ENCODE assay signal across 8 cellular contexts in genomic region chr16:81095653-81095952, GRCh38. TPM values are rescaled to one million over a fixed set of nuclear protein-coding genes. Genes with fewer than 3 reads are reported as not detected.
A peak's percentile ranks its signal among the peaks of the same experiment; 100 is the strongest.
DNase-seq lines count a peak whose midpoint lies in the region; ATAC-seq and TF ChIP-seq lines count a peak whose summit lies in the region.

No MANE protein-coding gene starts in this region.

- H2AFZ ChIP-seq in OCI-LY3 (ENCODE audit: low read depth, low read length) = peak overlapping the region; percentile 73; the same call in 1 of the 2 replicates

- H3K9me3 ChIP-seq in cardiac muscle cell (ENCODE audit: low read depth) (no peaks in the 10 kb centered on the region), OCI-LY3 (ENCODE audit: insufficient read depth, low read length) (no peaks in the 10 kb centered on the region), esophagus muscularis mucosa (no peaks in the 10 kb centered on the region)

- DNase-seq in cardiac muscle cell (ENCODE audit: low read depth in 1 of 2, low spot score in 1 of 2) (no peak), Right ventricle myocardium inferior (ENCODE audit: missing footprints) (no peak), esophagus muscularis mucosa (ENCODE audit: extremely low spot score) (no peak), NOMO-1 treated with dmso at 0.1 percent for 144 hours (lab: John Stamatoyannopoulos, UW; ENCODE audit: unreplicated experiment) (no peak), DMS153 treated with DMSO at 0.1 percent for 48 hours (lab: John Stamatoyannopoulos, UW; ENCODE audit: unreplicated experiment) (no peak), erythroblast (lab: John Stamatoyannopoulos, UW) (no peak)

- TF ChIP-seq POLR2A in esophagus muscularis mucosa (IDR thresholded peaks at IDR 0.05; ENCODE audit: low read depth) (no peak), erythroblast (IDR thresholded peaks at IDR 0.05; ENCODE audit: low read length) (no peak)

- ATAC-seq in Right ventricle myocardium inferior = no peak

- TF ChIP-seq EP300 in esophagus muscularis mucosa (IDR thresholded peaks at IDR 0.05) = no peak

- H3K27ac ChIP-seq in cardiac muscle cell = peak overlapping the region; percentile 69
- H3K27ac ChIP-seq in OCI-LY3 (ENCODE audit: low read length) = no peak overlapping the region
- peak overlapping the region; percentile 75 to 92 (median 86) for H3K27ac ChIP-seq in esophagus muscularis mucosa (replicated peaks in 1 of 4)
- peak overlapping the region; percentile 73 for H3K27ac ChIP-seq in rectal smooth muscle tissue (ENCODE audit: low read depth, low read length)

- TF ChIP-seq CTCF in cardiac muscle cell (IDR thresholded peaks at IDR 0.05; ENCODE audit: low read depth, low read length) (no peak), OCI-LY3 (IDR thresholded peaks at IDR 0.05; ENCODE audit: low read depth, low read length) (no peak), esophagus muscularis mucosa (IDR thresholded peaks at IDR 0.05) (no peak)

- under 1% methylated on average over 21 of the region's 22 CpGs for WGBS in esophagus muscularis mucosa

- peaks cover 48% of the 10 kb centered on the region for H3K79me2 ChIP-seq in OCI-LY3 (ENCODE audit: low read length)

- H3K27me3 ChIP-seq in cardiac muscle cell = no peaks in the 10 kb centered on the region
- no peaks in the 10 kb centered on the region for H3K27me3 ChIP-seq in OCI-LY3 (ENCODE audit: low read depth, low read length)
- no peaks in the 10 kb centered on the region for H3K27me3 ChIP-seq in esophagus muscularis mucosa
- H3K27me3 ChIP-seq in rectal smooth muscle tissue (ENCODE audit: control insufficient read depth, insufficient read depth, low read length) = no peaks in the 10 kb centered on the region

- intact Hi-C loops in Right ventricle myocardium inferior (cut with DNase I) (loop anchor here (5.0 kb wide), 1 partner anchor 87 kb away; no protein-coding TSS in a partner anchor), esophagus muscularis mucosa (cut with DNase I) (loop anchor here (5.0 kb wide), 1 partner anchor 58 kb away; the partner anchor contains the start of gene ATMIN)

- H3K4me3 ChIP-seq in cardiac muscle cell (peak overlapping the region; percentile 73), OCI-LY3 (ENCODE audit: low read length) (peak overlapping the region; percentile 89), esophagus muscularis mucosa (peak overlapping the region; percentile 75 to 94 (median 86)), rectal smooth muscle tissue (ENCODE audit: low read length) (peak overlapping the region; percentile 87)

- H3K9ac ChIP-seq in OCI-LY3 (ENCODE audit: low read length) = peak overlapping the region; percentile 80
- H3K9ac ChIP-seq in rectal smooth muscle tissue (ENCODE audit: low read length) = peak overlapping the region; percentile 49

- peak overlapping the region; percentile 80 for H3K4me2 ChIP-seq in OCI-LY3 (ENCODE audit: low read length)

- H3K4me1 ChIP-seq in cardiac muscle cell (ENCODE audit: low read depth) (no peaks in the 10 kb centered on the region), OCI-LY3 (ENCODE audit: low read length) (peaks cover 16% of the 10 kb centered on the region), esophagus muscularis mucosa (peaks cover 5 to 19% (median 11%) of the 10 kb centered on the region in 4 donors), rectal smooth muscle tissue (ENCODE audit: control insufficient read depth, insufficient read depth, low read length) (no peaks in the 10 kb centered on the region)

- H3K36me3 ChIP-seq in cardiac muscle cell = no peaks in the 10 kb centered on the region
- H3K36me3 ChIP-seq in OCI-LY3 (replicated peaks; ENCODE audit: low read depth, low read length) = peaks cover 2% of the 10 kb centered on the region
- H3K36me3 ChIP-seq in esophagus muscularis mucosa = peaks cover 0 to 1% (median 0%) of the 10 kb centered on the region in 4 donors
- no peaks in the 10 kb centered on the region for H3K36me3 ChIP-seq in rectal smooth muscle tissue (ENCODE audit: control insufficient read depth, insufficient read depth, low read length)

- H4K20me1 ChIP-seq in OCI-LY3 (ENCODE audit: insufficient read depth, low read length) = no peaks in the 10 kb centered on the region

RNA-seq across cellular contexts. Expression of gene GCSH, which starts 0.6 kb away (rescaled TPM):
- total RNA-seq in cardiac muscle cell (15.8 and 26.1 TPM in 2 replicates), Right ventricle myocardium inferior (52.3 TPM), esophagus muscularis mucosa (10 to 100 TPM; 12.6 to 20.8 (median 16.6) TPM)
- polyA plus RNA-seq in cardiac muscle cell = 56.2 and 78.9 TPM in 2 replicates

RNA-seq across cellular contexts. Expression of gene C16orf46, which starts 18.6 kb away (rescaled TPM):
- total RNA-seq in cardiac muscle cell (0.60 and 1.9 TPM in 2 replicates), Right ventricle myocardium inferior (0.62 TPM), esophagus muscularis mucosa (1 to 10 TPM in 2 of 4 donors, not detected in 2; 1.6 to 2.7 TPM)
- 0.60 and 1.7 TPM in 2 replicates for polyA plus RNA-seq in cardiac muscle cell

RNA-seq across cellular contexts. Expression of gene ATMIN, which starts 60.0 kb away (rescaled TPM):
- total RNA-seq in cardiac muscle cell (25.9 and 31.0 TPM in 2 replicates), Right ventricle myocardium inferior (21.2 TPM), esophagus muscularis mucosa (10 to 100 TPM; 26.6 to 34.0 (median 30.4) TPM)
- 36.5 and 43.3 TPM in 2 replicates for polyA plus RNA-seq in cardiac muscle cell
